In genomic region chr7:48099781-48100180, GRCh38 we compare ENCODE assay signal across 31 cellular contexts. TPM values are rescaled to one million over a fixed set of nuclear protein-coding genes. Genes with fewer than 3 reads are reported as not detected.
DNase-seq lines count a peak whose midpoint lies in the region; TF ChIP-seq lines count a peak whose summit lies in the region.
"Had no signal": no experiment of that assay in that cellular context is flagged by ENCODE, and none has a peak within 500 bp of the region (broad histone marks: within the 10 kb centered on the region; RNA-seq: fewer than 3 reads in every experiment).

No MANE protein-coding gene starts in this region.

- no peak overlapping the region for H3K4me3 Mint-ChIP-seq in activated naive CD4-positive, alpha-beta T cell treated with anti-CD3 and anti-CD28 coated beads, Interleukin-2, amount 10 ng/mL, durations not matched to agents 7 days and 5 days
- no peak overlapping the region for H3K4me3 Mint-ChIP-seq in activated CD4-positive, alpha-beta memory T cell treated with anti-CD3 and anti-CD28 coated beads, Interleukin-2, amount 10 ng/mL, durations not matched to agents 7 days and 5 days
- H3K4me3 Mint-ChIP-seq: nephron progenitor cell had no signal

- no peaks in the 10 kb centered on the region for H3K36me3 ChIP-seq in colonic mucosa
- H3K36me3 ChIP-seq: pancreas, uterus had no signal

- no peak for DNase-seq in activated naive CD4-positive, alpha-beta T cell treated with anti-CD3 and anti-CD28 coated beads, Interleukin-2, amount 10 ng/mL, durations not matched to agents 7 days and 5 days
- no peak for DNase-seq in activated naive CD4-positive, alpha-beta T cell treated with anti-CD3 and anti-CD28 coated beads, Interleukin-2, amount 50 U/mL, for 16 hours
- DNase-seq in activated CD4-positive, alpha-beta memory T cell treated with anti-CD3 and anti-CD28 coated beads, Interleukin-2, amount 10 ng/mL, durations not matched to agents 7 days and 5 days = no peak
- no peak for DNase-seq in epithelial cell of prostate (ENCODE audit: low read depth, low spot score)
- no peak for DNase-seq in Ammon's horn (ENCODE audit: low spot score)
- no peak for DNase-seq in colonic mucosa
- no peak for DNase-seq in stimulated activated CD4-positive, alpha-beta T cell treated with anti-CD3 and anti-CD28 coated beads, Interleukin-4, amount 100 ng/mL, for 1 hour
- DNase-seq: activated CD4-positive, alpha-beta T cell treated with anti-CD3 and anti-CD28 coated beads, Interleukin-2, amount 50 U/mL, for 4 hours; activated T-cell treated with anti-CD3 and anti-CD28 coated beads, Interleukin-2, amount 50 U/mL, for 48 hours; body of pancreas; C1 segment of cervical spinal cord; DMS 273 treated with DMSO at 0.1 percent for 48 hours; effector CD8-positive, alpha-beta T cell; hypothalamus; Karpas-422; midbrain; MV-4-11; NCI-H1694; NCI-H2171; NCI-H524; nephron progenitor cell; pancreas; right cardiac atrium; stimulated activated CD4-positive, alpha-beta T cell treated with anti-CD3 and anti-CD28 coated beads, Interleukin-4, amount 100 ng/mL, for 4 hours; stimulated activated naive CD4-positive, alpha-beta T cell treated with Interleukin-2 at 50 U/mL for 16 hours; testis; uterus had no signal

- H3K9me3 Mint-ChIP-seq in activated naive CD4-positive, alpha-beta T cell treated with anti-CD3 and anti-CD28 coated beads, Interleukin-2, amount 10 ng/mL, durations not matched to agents 7 days and 5 days = no peaks in the 10 kb centered on the region
- no peaks in the 10 kb centered on the region for H3K9me3 Mint-ChIP-seq in activated CD4-positive, alpha-beta memory T cell treated with anti-CD3 and anti-CD28 coated beads, Interleukin-2, amount 10 ng/mL, durations not matched to agents 7 days and 5 days
- H3K9me3 Mint-ChIP-seq: nephron progenitor cell had no signal

- H3K4me3 ChIP-seq in colonic mucosa = no peak overlapping the region
- H3K4me3 ChIP-seq: body of pancreas, gastroesophageal sphincter, HAP-1, pancreas, SJSA1, testis, uterus had no signal

- H3K27me3 Mint-ChIP-seq in activated naive CD4-positive, alpha-beta T cell treated with anti-CD3 and anti-CD28 coated beads, Interleukin-2, amount 10 ng/mL, durations not matched to agents 7 days and 5 days = no peaks in the 10 kb centered on the region
- no peaks in the 10 kb centered on the region for H3K27me3 Mint-ChIP-seq in activated CD4-positive, alpha-beta memory T cell treated with anti-CD3 and anti-CD28 coated beads, Interleukin-2, amount 10 ng/mL, durations not matched to agents 7 days and 5 days

- H3K4me1 Mint-ChIP-seq in activated naive CD4-positive, alpha-beta T cell treated with anti-CD3 and anti-CD28 coated beads, Interleukin-2, amount 10 ng/mL, durations not matched to agents 7 days and 5 days = peaks cover 70% of the 10 kb centered on the region
- H3K4me1 Mint-ChIP-seq in activated CD4-positive, alpha-beta memory T cell treated with anti-CD3 and anti-CD28 coated beads, Interleukin-2, amount 10 ng/mL, durations not matched to agents 7 days and 5 days = peaks cover 68% of the 10 kb centered on the region

- no peak for TF ChIP-seq CTCF in colonic mucosa (IDR thresholded peaks at IDR 0.05)

- H3K4me1 ChIP-seq in colonic mucosa = no peaks in the 10 kb centered on the region
- H3K4me1 ChIP-seq: body of pancreas, gastroesophageal sphincter, HAP-1, pancreas, testis, uterus had no signal

- peaks cover 77% of the 10 kb centered on the region for H3K36me3 Mint-ChIP-seq in activated naive CD4-positive, alpha-beta T cell treated with anti-CD3 and anti-CD28 coated beads, Interleukin-2, amount 10 ng/mL, durations not matched to agents 7 days and 5 days
- peaks cover 85% of the 10 kb centered on the region for H3K36me3 Mint-ChIP-seq in activated CD4-positive, alpha-beta memory T cell treated with anti-CD3 and anti-CD28 coated beads, Interleukin-2, amount 10 ng/mL, durations not matched to agents 7 days and 5 days (ENCODE audit: low read depth)

- H3K27me3 ChIP-seq in colonic mucosa = no peaks in the 10 kb centered on the region
- H3K27me3 ChIP-seq: body of pancreas, gastroesophageal sphincter, pancreas, SJSA1, testis, uterus had no signal

- CTCF ChIA-PET in activated naive CD4-positive, alpha-beta T cell treated with anti-CD3 and anti-CD28 coated beads, Interleukin-2, amount 10 ng/mL, durations not matched to agents 7 days and 5 days (lab: Charles Lee) = interaction anchor here (2.9 kb wide), 1 partner anchor 10 kb away, joined by 14 read pairs; no protein-coding TSS in a partner anchor
- CTCF ChIA-PET in activated CD4-positive, alpha-beta memory T cell treated with anti-CD3 and anti-CD28 coated beads, Interleukin-2, amount 10 ng/mL, durations not matched to agents 7 days and 5 days (lab: Charles Lee) = interaction anchor here (1.5 to 2.5 kb wide), 3 partner anchors 9 to 11 kb away, joined by 3 to 9 read pairs (median 8); no protein-coding TSS in a partner anchor

- peak overlapping the region; percentile 97 for H3K27ac Mint-ChIP-seq in activated naive CD4-positive, alpha-beta T cell treated with anti-CD3 and anti-CD28 coated beads, Interleukin-2, amount 10 ng/mL, durations not matched to agents 7 days and 5 days
- peak overlapping the region; percentile 96 for H3K27ac Mint-ChIP-seq in activated CD4-positive, alpha-beta memory T cell treated with anti-CD3 and anti-CD28 coated beads, Interleukin-2, amount 10 ng/mL, durations not matched to agents 7 days and 5 days
- H3K27ac Mint-ChIP-seq: nephron progenitor cell had no signal

- H3K9me3 ChIP-seq in colonic mucosa = no peaks in the 10 kb centered on the region
- H3K9me3 ChIP-seq: body of pancreas, gastroesophageal sphincter, HAP-1, pancreas, SJSA1, testis, uterus had no signal

- H3K27ac ChIP-seq in epithelial cell of prostate (peak overlapping the region; percentile 100), colonic mucosa (no peak overlapping the region)
- H3K27ac ChIP-seq: body of pancreas, gastroesophageal sphincter, pancreas, SJSA1, testis, uterus, VCaP had no signal

- intact Hi-C loops in colonic mucosa (cut with DNase I) = no loop called here

- POLR2A ChIA-PET in activated CD4-positive, alpha-beta memory T cell treated with anti-CD3 and anti-CD28 coated beads, Interleukin-2, amount 10 ng/mL, durations not matched to agents 7 days and 5 days (lab: Charles Lee) = interaction anchor here (1.0 to 11.6 kb wide), 3 partner anchors 9 to 122 kb away, joined by 5 to 165 read pairs (median 5); partner anchors contain the start of gene UPP1

- H3K9ac ChIP-seq in colonic mucosa (ENCODE audit: low read depth in 2 of 2, low read length in 2 of 2) = no peak overlapping the region

RNA-seq across cellular contexts. Expression of gene UPP1, which starts 10.7 kb away (rescaled TPM):
- 100 to 1,000 TPM; 148 to 154 TPM for total RNA-seq in activated CD4-positive, alpha-beta memory T cell treated with anti-CD3 and anti-CD28 coated beads, Interleukin-2, amount 10 ng/mL, durations not matched to agents 7 days and 5 days
- total RNA-seq in colonic mucosa = 10 to 100 TPM; 34.0 to 41.9 TPM
